In the genomic region with DNA sequence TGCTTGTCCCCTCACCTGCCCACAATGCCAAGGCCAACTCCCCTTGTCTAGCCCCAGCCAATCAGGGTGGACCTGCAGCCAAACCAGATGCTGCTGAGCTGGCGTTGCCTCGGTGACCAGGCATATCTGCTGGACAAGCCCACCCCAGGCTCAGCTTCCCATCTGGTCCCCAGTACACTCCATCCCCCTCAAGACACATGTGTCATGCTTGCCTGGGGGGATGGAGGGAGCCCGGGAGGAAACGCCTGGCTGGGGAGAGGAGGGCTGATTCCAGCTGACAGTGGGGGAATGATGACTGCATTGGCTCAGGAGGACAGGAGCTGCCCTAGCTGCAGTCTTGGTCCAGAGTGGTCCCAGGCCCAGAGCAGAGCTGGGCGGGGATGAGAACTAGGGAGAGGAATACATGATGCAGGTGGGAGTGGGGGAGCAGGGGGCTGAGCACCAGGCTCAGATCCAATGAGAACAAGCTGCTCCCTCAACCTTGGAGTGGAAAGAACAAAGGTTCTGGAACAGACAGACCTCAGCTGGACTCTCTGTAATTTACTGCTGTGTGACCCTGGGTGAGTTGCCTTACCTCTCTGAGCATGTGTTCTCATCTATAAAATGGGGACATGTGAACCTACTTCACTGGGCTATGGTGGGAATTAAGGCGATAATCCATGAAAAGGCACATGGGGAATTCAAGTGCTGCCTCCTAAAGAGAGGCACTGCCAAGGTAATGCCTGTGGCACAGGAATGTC, we compare ENCODE assay signal across 10 cellular contexts. TPM values are rescaled to one million over a fixed set of nuclear protein-coding genes. Genes with fewer than 3 reads are reported as not detected.
DNase-seq lines count a peak whose midpoint lies in the region; ATAC-seq and TF ChIP-seq lines count a peak whose summit lies in the region.
"Had no signal": no experiment of that assay in that cellular context is flagged by ENCODE, and none has a peak within 500 bp of the region (broad histone marks: within the 10 kb centered on the region; RNA-seq: fewer than 3 reads in every experiment).

No MANE protein-coding gene starts in this region.

- H3K27me3 ChIP-seq in BJ (ENCODE audit: control insufficient read depth, insufficient read depth, low read length) = no peaks in the 10 kb centered on the region
- H3K27me3 ChIP-seq in esophagus muscularis mucosa = no peaks in the 10 kb centered on the region
- no peaks in the 10 kb centered on the region for H3K27me3 ChIP-seq in neutrophil

- peak; percentile 67 for DNase-seq in BJ (ENCODE audit: low read depth)
- DNase-seq in NCI-H524 (lab: John Stamatoyannopoulos, UW) = peak; percentile 65 to 83
- DNase-seq in esophagus muscularis mucosa (ENCODE audit: extremely low spot score) = no peak
- no peak for DNase-seq in NOMO-1 treated with dmso at 0.1 percent for 144 hours (lab: John Stamatoyannopoulos, UW; ENCODE audit: unreplicated experiment)
- no peak for DNase-seq in activated gamma-delta T cell (lab: John Stamatoyannopoulos, UW)
- DNase-seq: NCI-H345 had no signal

- no peaks in the 10 kb centered on the region for H3K9me3 ChIP-seq in esophagus muscularis mucosa
- no peaks in the 10 kb centered on the region for H3K9me3 ChIP-seq in neutrophil

- H3K36me3 ChIP-seq in BJ (ENCODE audit: control insufficient read depth, insufficient read depth, low read length) (no peaks in the 10 kb centered on the region), esophagus muscularis mucosa (no peaks in the 10 kb centered on the region), neutrophil (no peaks in the 10 kb centered on the region)

- CTCF ChIA-PET in BJ (lab: Yijun Ruan, JAX) = interaction anchor here (0.7 to 2.9 kb wide), 8 partner anchors 9 to 82 kb away, joined by 3 to 14 read pairs (median 6); no protein-coding TSS in a partner anchor

- intact Hi-C loops in esophagus muscularis mucosa (cut with DNase I) = no loop called here

- POLR2A ChIA-PET in BJ (lab: Charles Lee) = no interaction called here

- peaks cover 46 to 96% (median 89%) of the 10 kb centered on the region in 4 donors for H3K4me1 ChIP-seq in esophagus muscularis mucosa
- H3K4me1 ChIP-seq in neutrophil (ENCODE audit: control insufficient read depth in 1 of 2, insufficient read depth in 1 of 2, low read depth in 1 of 2, low read length in 1 of 2) = peaks cover 9 to 25% of the 10 kb centered on the region in 2 experiments

- H3K4me3 ChIP-seq in BJ (ENCODE audit: low read depth, low read length) (no peak overlapping the region), esophagus muscularis mucosa (no peak overlapping the region), neutrophil (ENCODE audit: low read depth in 1 of 2, low read length in 1 of 2) (no peak overlapping the region)
- H3K4me3 ChIP-seq: lung had no signal

- WGBS in esophagus muscularis mucosa = 55% methylated on average over 6 of the region's 6 CpGs

- TF ChIP-seq POLR2A in esophagus muscularis mucosa (IDR thresholded peaks at IDR 0.05; ENCODE audit: low read depth) = no peak

- TF ChIP-seq EP300 in esophagus muscularis mucosa (IDR thresholded peaks at IDR 0.05) = no peak

- peak overlapping the region; percentile 31 to 88 (median 70) for H3K27ac ChIP-seq in esophagus muscularis mucosa (replicated peaks in 1 of 4)
- peak overlapping the region; percentile 15 for H3K27ac ChIP-seq in neutrophil

- ATAC-seq in GM21423 (IDR thresholded peaks at IDR 0.05; ENCODE audit: unreplicated experiment) = no peak
- no peak for ATAC-seq in HG03521 (IDR thresholded peaks at IDR 0.05; ENCODE audit: unreplicated experiment)

- TF ChIP-seq CTCF in BJ (IDR thresholded peaks at IDR 0.05; ENCODE audit: insufficient read depth, low read depth, low read length) (no peak), esophagus muscularis mucosa (IDR thresholded peaks at IDR 0.05) (no peak), neutrophil (IDR thresholded peaks at IDR 0.05) (no peak)

RNA-seq across cellular contexts. Expression of a gene that starts 23.1 kb away (rescaled TPM):
- 70.7 and 150 TPM in 2 replicates for polyA plus RNA-seq in BJ (2011; rRNA removed)
- 47.0 and 47.5 TPM in 2 replicates for polyA minus RNA-seq in BJ (2011; rRNA and poly(A)+ RNA removed)
- 100 to 1,000 TPM in 1 of 4 donors, 10 to 100 TPM in 3; 53.6 to 101 (median 80.7) TPM for total RNA-seq in esophagus muscularis mucosa

Comparison
In these comparisons a context has a peak if more than half of its experiments do, and no peak if none do; other contexts are left out.
1. DNase-seq: peak in BJ (single experiment) and NCI-H524 (2 of 2); none in esophagus muscularis mucosa (single experiment), NOMO-1 treated with dmso at 0.1 percent for 144 hours (single experiment) and activated gamma-delta T cell (single experiment).